Comparison of ENCODE assay signal across 1 cellular context in genomic region chr21:29105218-29105617, GRCh38.
TF ChIP-seq lines count a peak whose summit lies in the region.

No MANE protein-coding gene starts in this region.

TF ChIP-seq in SK-N-SH, 30 proteins besides CTCF, POLR2A, EP300 and RAD21 (continued from another document):
- TF ChIP-seq, protein P1, sequence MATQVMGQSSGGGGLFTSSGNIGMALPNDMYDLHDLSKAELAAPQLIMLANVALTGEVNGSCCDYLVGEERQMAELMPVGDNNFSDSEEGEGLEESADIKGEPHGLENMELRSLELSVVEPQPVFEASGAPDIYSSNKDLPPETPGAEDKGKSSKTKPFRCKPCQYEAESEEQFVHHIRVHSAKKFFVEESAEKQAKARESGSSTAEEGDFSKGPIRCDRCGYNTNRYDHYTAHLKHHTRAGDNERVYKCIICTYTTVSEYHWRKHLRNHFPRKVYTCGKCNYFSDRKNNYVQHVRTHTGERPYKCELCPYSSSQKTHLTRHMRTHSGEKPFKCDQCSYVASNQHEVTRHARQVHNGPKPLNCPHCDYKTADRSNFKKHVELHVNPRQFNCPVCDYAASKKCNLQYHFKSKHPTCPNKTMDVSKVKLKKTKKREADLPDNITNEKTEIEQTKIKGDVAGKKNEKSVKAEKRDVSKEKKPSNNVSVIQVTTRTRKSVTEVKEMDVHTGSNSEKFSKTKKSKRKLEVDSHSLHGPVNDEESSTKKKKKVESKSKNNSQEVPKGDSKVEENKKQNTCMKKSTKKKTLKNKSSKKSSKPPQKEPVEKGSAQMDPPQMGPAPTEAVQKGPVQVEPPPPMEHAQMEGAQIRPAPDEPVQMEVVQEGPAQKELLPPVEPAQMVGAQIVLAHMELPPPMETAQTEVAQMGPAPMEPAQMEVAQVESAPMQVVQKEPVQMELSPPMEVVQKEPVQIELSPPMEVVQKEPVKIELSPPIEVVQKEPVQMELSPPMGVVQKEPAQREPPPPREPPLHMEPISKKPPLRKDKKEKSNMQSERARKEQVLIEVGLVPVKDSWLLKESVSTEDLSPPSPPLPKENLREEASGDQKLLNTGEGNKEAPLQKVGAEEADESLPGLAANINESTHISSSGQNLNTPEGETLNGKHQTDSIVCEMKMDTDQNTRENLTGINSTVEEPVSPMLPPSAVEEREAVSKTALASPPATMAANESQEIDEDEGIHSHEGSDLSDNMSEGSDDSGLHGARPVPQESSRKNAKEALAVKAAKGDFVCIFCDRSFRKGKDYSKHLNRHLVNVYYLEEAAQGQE (IDR thresholded peaks at IDR 0.05; ENCODE audit: low read depth, low read length) = no peak
- TF ChIP-seq GABPA (IDR thresholded peaks at IDR 0.05; ENCODE audit: low read depth) (no peak), MXI1 (IDR thresholded peaks at IDR 0.05; ENCODE audit: low read depth, low read length) (no peak), ZBTB33 (IDR thresholded peaks at IDR 0.05; ENCODE audit: borderline replicate concordance, low read depth) (no peak), IRF3 (IDR thresholded peaks at IDR 0.05; ENCODE audit: low read depth, low read length) (no peak), JUND (IDR thresholded peaks at IDR 0.05) (0 out of 2 replicates have a peak, but pooled peaks have one; percentile 7), PBX3 (IDR thresholded peaks at IDR 0.05) (peak; percentile 53), NFIC (IDR thresholded peaks at IDR 0.05; ENCODE audit: borderline replicate concordance) (no peak), RXRA (IDR thresholded peaks at IDR 0.05; ENCODE audit: borderline replicate concordance, low read depth) (no peak), MEF2A (IDR thresholded peaks at IDR 0.05; ENCODE audit: borderline replicate concordance, low read depth) (no peak), RFX5 (IDR thresholded peaks at IDR 0.05; ENCODE audit: low read length) (no peak), FOSL2 (IDR thresholded peaks at IDR 0.05; ENCODE audit: borderline replicate concordance, low read depth) (no peak), NRF1 (IDR thresholded peaks at IDR 0.05; ENCODE audit: low read depth, low read length) (no peak), USF2 (IDR thresholded peaks at IDR 0.05; ENCODE audit: borderline replicate concordance, low read depth, low read length) (no peak), USF1 (IDR thresholded peaks at IDR 0.05; ENCODE audit: borderline replicate concordance, low read depth) (no peak), EZH2phosphoT487 (IDR thresholded peaks at IDR 0.05; ENCODE audit: borderline replicate concordance, low read depth) (no peak), SMC3 (IDR thresholded peaks at IDR 0.05; ENCODE audit: low read depth, low read length) (no peak), FOXM1 (IDR thresholded peaks at IDR 0.05; ENCODE audit: low read depth) (no peak), YY1 (IDR thresholded peaks at IDR 0.05; ENCODE audit: low read depth) (no peak), FOXJ3 (CRISPR knock-in tag; IDR thresholded peaks at IDR 0.05) (no peak), SIN3A (IDR thresholded peaks at IDR 0.05; ENCODE audit: borderline replicate concordance, low read depth, low read length) (no peak), RCOR1 (IDR thresholded peaks at IDR 0.05; ENCODE audit: low read length) (no peak), POLR2AphosphoS5 (IDR thresholded peaks at IDR 0.05; ENCODE audit: low read depth, low read length) (no peak), TCF12 (IDR thresholded peaks at IDR 0.05) (peak; percentile 52)
- TF ChIP-seq, protein P2, sequence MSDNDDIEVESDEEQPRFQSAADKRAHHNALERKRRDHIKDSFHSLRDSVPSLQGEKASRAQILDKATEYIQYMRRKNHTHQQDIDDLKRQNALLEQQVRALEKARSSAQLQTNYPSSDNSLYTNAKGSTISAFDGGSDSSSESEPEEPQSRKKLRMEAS (IDR thresholded peaks at IDR 0.05; ENCODE audit: low read depth) = no peak
